19 cellular contexts compared by ENCODE assay signal in genomic region chr6:127392301-127392700, GRCh38. TPM values are rescaled to one million over a fixed set of nuclear protein-coding genes. Genes with fewer than 3 reads are reported as not detected.
DNase-seq lines count a peak whose midpoint lies in the region; ATAC-seq, FAIRE-seq and TF ChIP-seq lines count a peak whose summit lies in the region.
"Had no signal": no experiment of that assay in that cellular context is flagged by ENCODE, and none has a peak within 500 bp of the region (broad histone marks: within the 10 kb centered on the region; RNA-seq: fewer than 3 reads in every experiment).

No MANE protein-coding gene starts in this region.

- H3K9me3 Mint-ChIP-seq in nephron progenitor cell, result peaks cover 4% of the 10 kb centered on the region
- no peaks in the 10 kb centered on the region for H3K9me3 Mint-ChIP-seq in activated naive CD4-positive, alpha-beta T cell treated with anti-CD3 and anti-CD28 coated beads, Interleukin-2, amount 10 ng/mL, durations not matched to agents 7 days and 5 days
- H3K9me3 Mint-ChIP-seq: CD8-positive, alpha-beta memory T cell; GM23338 had no signal

- no peak for TF ChIP-seq CTCF in bronchial epithelial cell (IDR thresholded peaks at IDR 0.05; ENCODE audit: insufficient read depth, low read length, severe bottlenecking)
- TF ChIP-seq CTCF in foreskin keratinocyte (conservative IDR thresholded peaks at IDR 0.05), result no peak
- TF ChIP-seq CTCF in nephron progenitor cell (IDR thresholded peaks at IDR 0.05), result no peak
- no peak for TF ChIP-seq CTCF in D721Med (IDR thresholded peaks at IDR 0.05; ENCODE audit: insufficient read depth, missing control alignments)

- H3K36me3 Mint-ChIP-seq in nephron progenitor cell (ENCODE audit: low read depth), result peaks cover 6% of the 10 kb centered on the region
- no peaks in the 10 kb centered on the region for H3K36me3 Mint-ChIP-seq in activated naive CD4-positive, alpha-beta T cell treated with anti-CD3 and anti-CD28 coated beads, Interleukin-2, amount 10 ng/mL, durations not matched to agents 7 days and 5 days
- H3K36me3 Mint-ChIP-seq: CD8-positive, alpha-beta memory T cell had no signal

- no peak overlapping the region for H3K4me3 ChIP-seq in bronchial epithelial cell (ENCODE audit: low read depth, low read length)
- H3K4me3 ChIP-seq: BLaER1, GM12878, GM23338 had no signal

- H3K27ac ChIP-seq in foreskin keratinocyte, result peak overlapping the region; percentile 13
- H3K27ac ChIP-seq: BLaER1 had no signal

- H3K27me3 Mint-ChIP-seq in nephron progenitor cell (ENCODE audit: low read depth, poor library complexity), result no peaks in the 10 kb centered on the region
- H3K27me3 Mint-ChIP-seq in activated naive CD4-positive, alpha-beta T cell treated with anti-CD3 and anti-CD28 coated beads, Interleukin-2, amount 10 ng/mL, durations not matched to agents 7 days and 5 days, result no peaks in the 10 kb centered on the region

- H3K4me3 Mint-ChIP-seq in nephron progenitor cell, result no peak overlapping the region
- no peak overlapping the region for H3K4me3 Mint-ChIP-seq in activated naive CD4-positive, alpha-beta T cell treated with anti-CD3 and anti-CD28 coated beads, Interleukin-2, amount 10 ng/mL, durations not matched to agents 7 days and 5 days
- H3K4me3 Mint-ChIP-seq: CD8-positive, alpha-beta memory T cell; GM23338 had no signal

- H3K27me3 ChIP-seq in bronchial epithelial cell (ENCODE audit: control insufficient read depth, insufficient read depth, low read length) (no peaks in the 10 kb centered on the region), foreskin keratinocyte (no peaks in the 10 kb centered on the region)
- H3K27me3 ChIP-seq: BLaER1 had no signal

- FAIRE-seq in bronchial epithelial cell (lab: Jason Lieb, UNC), result no peak
- no peak for FAIRE-seq in D721Med (lab: Jason Lieb, UNC)
- FAIRE-seq: GM12878, GM18507 had no signal

- peak overlapping the region; percentile 44 for H3K27ac Mint-ChIP-seq in nephron progenitor cell
- H3K27ac Mint-ChIP-seq in activated naive CD4-positive, alpha-beta T cell treated with anti-CD3 and anti-CD28 coated beads, Interleukin-2, amount 10 ng/mL, durations not matched to agents 7 days and 5 days, result no peak overlapping the region
- H3K27ac Mint-ChIP-seq: CD8-positive, alpha-beta memory T cell; GM23338 had no signal

- peak; percentile 43 for DNase-seq in HPDE6-E6E7 (ENCODE audit: extremely low spot score)
- DNase-seq in bronchial epithelial cell (ENCODE audit: low read depth), result peak; percentile 90
- DNase-seq in foreskin keratinocyte, result peak; percentile 72 to 86
- no peak for DNase-seq in nephron progenitor cell
- no peak for DNase-seq in activated naive CD4-positive, alpha-beta T cell treated with anti-CD3 and anti-CD28 coated beads, Interleukin-2, amount 10 ng/mL, durations not matched to agents 7 days and 5 days
- no peak for DNase-seq in DMS53 (lab: John Stamatoyannopoulos, UW)
- no peak for DNase-seq in D721Med (ENCODE audit: insufficient read length, low spot score)
- no peak for DNase-seq in NOMO-1 (lab: John Stamatoyannopoulos, UW; ENCODE audit: unreplicated experiment in 2 of 2)
- DNase-seq: 8988T; AML-193; Caco-2; CD8-positive, alpha-beta memory T cell; DMS 273 treated with DMSO at 0.1 percent for 48 hours; DMS79; H7 had no signal

- no peaks in the 10 kb centered on the region for H3K36me3 ChIP-seq in bronchial epithelial cell (ENCODE audit: control insufficient read depth, insufficient read depth, low read length)
- H3K36me3 ChIP-seq: BLaER1 had no signal

- H3K4me1 ChIP-seq in foreskin keratinocyte, result peaks cover 12% of the 10 kb centered on the region
- H3K4me1 ChIP-seq: BLaER1 had no signal

- CTCF ChIA-PET in activated naive CD4-positive, alpha-beta T cell treated with anti-CD3 and anti-CD28 coated beads, Interleukin-2, amount 10 ng/mL, durations not matched to agents 7 days and 5 days (lab: Charles Lee), result no interaction called here

- ATAC-seq in foreskin keratinocyte, result peak; percentile 78
- ATAC-seq: GM12878, GM23338 had no signal

- peaks cover 12% of the 10 kb centered on the region for H3K4me1 Mint-ChIP-seq in nephron progenitor cell
- H3K4me1 Mint-ChIP-seq in activated naive CD4-positive, alpha-beta T cell treated with anti-CD3 and anti-CD28 coated beads, Interleukin-2, amount 10 ng/mL, durations not matched to agents 7 days and 5 days, result no peaks in the 10 kb centered on the region
- H3K4me1 Mint-ChIP-seq: CD8-positive, alpha-beta memory T cell; GM23338 had no signal

RNA-seq across cellular contexts. Expression of gene ECHDC1, which starts 48.9 kb away (rescaled TPM):
- 25.6 and 30.3 TPM in 2 replicates for total RNA-seq in bronchial epithelial cell
- total RNA-seq in foreskin keratinocyte, result 47.0 and 48.6 TPM in 2 replicates
- polyA plus RNA-seq in foreskin keratinocyte, result 39.5 and 44.9 TPM in 2 replicates

Comparison
In these comparisons a context has a peak if more than half of its experiments do, and no peak if none do; other contexts are left out.
1. DNase-seq: peak in HPDE6-E6E7 (single experiment), bronchial epithelial cell (single experiment) and foreskin keratinocyte (2 of 2); none in nephron progenitor cell (single experiment), activated naive CD4-positive, alpha-beta T cell treated with anti-CD3 and anti-CD28 coated beads, Interleukin-2, amount 10 ng/mL, durations not matched to agents 7 days and 5 days (single experiment), DMS53 (single experiment), D721Med (single experiment) and NOMO-1 (0 of 2).